16 cellular contexts compared by ENCODE assay signal in genomic region chr5:132376694-132377641, GRCh38. TPM values are rescaled to one million over a fixed set of nuclear protein-coding genes. Genes with fewer than 3 reads are reported as not detected.
DNase-seq lines count a peak whose midpoint lies in the region; ATAC-seq and TF ChIP-seq lines count a peak whose summit lies in the region.
"Had no signal": no experiment of that assay in that cellular context is flagged by ENCODE, and none has a peak within 500 bp of the region (broad histone marks: within the 10 kb centered on the region; RNA-seq: fewer than 3 reads in every experiment).

No MANE protein-coding gene starts in this region.

- H3K79me2 ChIP-seq in mesendoderm (ENCODE audit: control insufficient read depth, insufficient read depth, low read length): no peaks in the 10 kb centered on the region

- H3K56ac ChIP-seq in mesendoderm (ENCODE audit: low read length): no peak overlapping the region

- no peak overlapping the region for H3K4me2 ChIP-seq in mesendoderm (ENCODE audit: low read length)

- H3K4ac ChIP-seq in mesendoderm (ENCODE audit: low read depth, low read length): no peak overlapping the region

- H4K8ac ChIP-seq in mesendoderm (ENCODE audit: low read depth, low read length): no peak overlapping the region

- no peak overlapping the region for H4K5ac ChIP-seq in mesendoderm (ENCODE audit: low read length)

- H3K4me1 ChIP-seq in heart left ventricle (peaks cover 0 to 29% (median 9%) of the 10 kb centered on the region in 12 donors), testis (no peaks in the 10 kb centered on the region), mesendoderm (ENCODE audit: control insufficient read depth, low read depth, low read length) (no peaks in the 10 kb centered on the region)

- H3K9me3 ChIP-seq in heart left ventricle (no peaks in the 10 kb centered on the region), testis (no peaks in the 10 kb centered on the region)
- H3K9me3 ChIP-seq: transverse colon had no signal

- DNase-seq in caudate nucleus (lab: John Stamatoyannopoulos, UW) (peak in 47 of 61 donors; percentile 15 to 83 (median 41)), heart left ventricle (peak in 1 of 5 donors; percentile 53), nucleus accumbens (lab: John Stamatoyannopoulos, UW) (peak in 45 of 56 donors; percentile 9 to 76 (median 45)), testis (peak; percentile 35), mesendoderm (no peak)
- DNase-seq: activated CD8-positive, alpha-beta T cell treated with anti-CD3 and anti-CD28 coated beads for 36 hours; activated naive CD8-positive, alpha-beta T cell treated with anti-CD3 and anti-CD28 coated beads, Interleukin-2, amount 10 ng/mL, durations not matched to agents 7 days and 5 days; activated T-cell treated with anti-CD3 and anti-CD28 coated beads, Interleukin-2, amount 50 U/mL, for 48 hours; NCI-H1436 treated with DMSO at 0.1 percent for 48 hours; NCI-H345; NK-92 treated with Interleukin-12 subunit alpha and Interleukin-12 subunit beta, amount 100 ng/mL, for 24 hours; transverse colon had no signal

- 69 to 90% (median 78%) methylated on average over 16 of the region's 16 CpGs for WGBS in heart left ventricle, 4 donors
- WGBS in testis, 2 donors: 55 to 71% methylated on average over 16 of the region's 16 CpGs
- WGBS in mesendoderm (ENCODE audit: extremely low coverage, insufficient coverage, low lambda C conversion rate): no CpG with 5 or more reads among the region's 16 CpGs

- TF ChIP-seq POLR2A in heart left ventricle (IDR thresholded peaks at IDR 0.05) (no peak), testis (IDR thresholded peaks at IDR 0.05) (no peak)

- H3K27me3 ChIP-seq in heart left ventricle: no peaks in the 10 kb centered on the region
- no peaks in the 10 kb centered on the region for H3K27me3 ChIP-seq in testis
- H3K27me3 ChIP-seq in mesendoderm (ENCODE audit: insufficient read depth, low read length, poor library complexity): no peaks in the 10 kb centered on the region
- H3K27me3 ChIP-seq: transverse colon had no signal

- H2BK120ac ChIP-seq in mesendoderm (ENCODE audit: low read depth, low read length): no peak overlapping the region

- H3K9ac ChIP-seq in mesendoderm (ENCODE audit: low read length): no peak overlapping the region

- peak overlapping the region in 2 of 12 donors; percentile 33 to 38 for H3K4me3 ChIP-seq in heart left ventricle
- H3K4me3 ChIP-seq in testis: no peak overlapping the region
- H3K4me3 ChIP-seq in mesendoderm (ENCODE audit: low read length): no peak overlapping the region
- H3K4me3 ChIP-seq: GM12878, transverse colon had no signal

- TF ChIP-seq CTCF in heart left ventricle (IDR thresholded peaks at IDR 0.05) (no peak), testis (IDR thresholded peaks at IDR 0.05) (no peak)

- H3K27ac ChIP-seq in caudate nucleus (ENCODE audit: low read depth, low read length) (peak overlapping the region; percentile 79), heart left ventricle (peak overlapping the region in 6 of 12 donors; percentile 4 to 67 (median 36)), testis (no peak overlapping the region), mesendoderm (ENCODE audit: low read depth, low read length) (no peak overlapping the region)

- intact Hi-C loops in heart left ventricle (cut with DNase I): loop anchor here in 1 of 10 donors (10.0 kb wide), 1 partner anchor 438 kb away; the partner anchor contains the start of gene SOWAHA
- intact Hi-C loops in testis (cut with DNase I; ENCODE audit: low total_unique reads): no loop called here

- no peak overlapping the region for H2BK15ac ChIP-seq in mesendoderm (replicated peaks; ENCODE audit: low read depth)

- H3K18ac ChIP-seq in mesendoderm (ENCODE audit: low read length): no peak overlapping the region

- H2AK5ac ChIP-seq in mesendoderm (ENCODE audit: low read length): no peak overlapping the region

- H2BK5ac ChIP-seq in mesendoderm (ENCODE audit: low read length): no peak overlapping the region

- peak; percentile 58 to 74 (median 60) for ATAC-seq in heart left ventricle
- no peak for ATAC-seq in activated CD4-positive, CD25-positive, alpha-beta regulatory T cell treated with anti-CD3 and anti-CD28 coated beads, Interleukin-2, amount 50 U/mL, for 24 hours
- ATAC-seq in GM19328 (IDR thresholded peaks at IDR 0.05; ENCODE audit: unreplicated experiment): no peak
- ATAC-seq in HG02610 (IDR thresholded peaks at IDR 0.05; ENCODE audit: unreplicated experiment): no peak
- ATAC-seq: activated CD8-positive, alpha-beta T cell treated with anti-CD3 and anti-CD28 coated beads for 36 hours; GM12878 had no signal

- peaks cover 0 to 21% (median 11%) of the 10 kb centered on the region in 9 donors for H3K36me3 ChIP-seq in heart left ventricle
- no peaks in the 10 kb centered on the region for H3K36me3 ChIP-seq in testis (ENCODE audit: low read depth, missing control alignments)
- H3K36me3 ChIP-seq in mesendoderm (ENCODE audit: control insufficient read depth, insufficient read depth, low read length): no peaks in the 10 kb centered on the region
- H3K36me3 ChIP-seq: transverse colon had no signal

- H3K79me1 ChIP-seq in mesendoderm (ENCODE audit: low read length): no peaks in the 10 kb centered on the region

- H3K23ac ChIP-seq in mesendoderm (ENCODE audit: low read length): no peak overlapping the region

RNA-seq across cellular contexts. Expression of gene SLC22A5, which starts 7.5 kb away (rescaled TPM):
- total RNA-seq in heart left ventricle: 10 to 100 TPM in 8 of 9 donors, 1 to 10 TPM in 1; 7.5 to 42.5 (median 13.5) TPM
- 10 to 100 TPM; 11.1 to 50.1 TPM for polyA plus RNA-seq in heart left ventricle
- 10 to 100 TPM in 1 of 2 donors, 1 to 10 TPM in 1; 9.5 to 11.8 TPM for total RNA-seq in testis
- 11.9 TPM for polyA plus RNA-seq in testis (ENCODE audit: insufficient read depth, low read depth, low replicate concordance)
- polyA plus RNA-seq in mesendoderm (2013, experiment 1 of 2): 1.1 TPM
- 0.88 TPM for polyA plus RNA-seq in mesendoderm (2013, experiment 2 of 2)

Comparison
In these comparisons a context has a peak if more than half of its experiments do, and no peak if none do; other contexts are left out.
1. ATAC-seq: peak in heart left ventricle (4 of 4); none in activated CD4-positive, CD25-positive, alpha-beta regulatory T cell treated with anti-CD3 and anti-CD28 coated beads, Interleukin-2, amount 50 U/mL, for 24 hours (0 of 2), GM19328 (single experiment) and HG02610 (single experiment).